8 cellular contexts compared by ENCODE assay signal in genomic region chr1:156126043-156126700, GRCh38. TPM values are rescaled to one million over a fixed set of nuclear protein-coding genes. Genes with fewer than 3 reads are reported as not detected.
DNase-seq lines count a peak whose midpoint lies in the region; ATAC-seq, FAIRE-seq and TF ChIP-seq lines count a peak whose summit lies in the region.

No MANE protein-coding gene starts in this region.

- H3K36me3 ChIP-seq in OCI-LY7 (ENCODE audit: insufficient read depth, low read length) (no peaks in the 10 kb centered on the region), parathyroid adenoma (ENCODE audit: control insufficient read depth, insufficient read depth, low read length) (no peaks in the 10 kb centered on the region)

- H3K4me2 ChIP-seq in OCI-LY7 (ENCODE audit: low read length): peak overlapping the region; percentile 66
- H3K4me2 ChIP-seq in parathyroid adenoma (ENCODE audit: low read length): peak overlapping the region; percentile 57

- no peaks in the 10 kb centered on the region for H4K20me1 ChIP-seq in OCI-LY7 (ENCODE audit: insufficient read depth, low read length)

- no peaks in the 10 kb centered on the region for H3K27me3 ChIP-seq in parathyroid adenoma (ENCODE audit: control insufficient read depth, insufficient read depth, low read length)

- H3K9ac ChIP-seq in parathyroid adenoma: no peak overlapping the region

- POLR2A ChIA-PET in OCI-LY7 (lab: Charles Lee): no interaction called here

- no peak for FAIRE-seq in GM12892 (lab: Jason Lieb, UNC)

- peak; percentile 31 for ATAC-seq in HG02642 (IDR thresholded peaks at IDR 0.05; ENCODE audit: poor library complexity, unreplicated experiment)

- peak overlapping the region; percentile 25 for H3K27ac ChIP-seq in OCI-LY7 (ENCODE audit: low read depth, low read length, poor library complexity, severe bottlenecking)
- H3K27ac ChIP-seq in parathyroid adenoma: peak overlapping the region; percentile 75

- no peaks in the 10 kb centered on the region for H3K9me2 ChIP-seq in OCI-LY7 (ENCODE audit: insufficient read depth, low read length)

- peak overlapping the region; percentile 70 for H3K4me3 ChIP-seq in OCI-LY7 (ENCODE audit: low read depth, low read length, poor library complexity, severe bottlenecking)
- H3K4me3 ChIP-seq in fibroblast of villous mesenchyme (ENCODE audit: low read depth, low read length): peak overlapping the region; percentile 27
- H3K4me3 ChIP-seq in parathyroid adenoma (ENCODE audit: low read depth, low read length): no peak overlapping the region

- TF ChIP-seq POLR2A in GM12892 (IDR thresholded peaks at IDR 0.05; ENCODE audit: low read depth, low read length): no peak; the same call in 1 of the 2 replicates

- H2AFZ ChIP-seq in OCI-LY7 (ENCODE audit: low read length) (peak overlapping the region; percentile 80), parathyroid adenoma (no peak overlapping the region)

- TF ChIP-seq CTCF in OCI-LY7 (conservative IDR thresholded peaks at IDR 0.05; ENCODE audit: low read length): peak; percentile 77
- TF ChIP-seq CTCF in fibroblast of villous mesenchyme (IDR thresholded peaks at IDR 0.05; ENCODE audit: insufficient read depth, low read depth, low read length): peak; percentile 58
- no peak for TF ChIP-seq CTCF in parathyroid adenoma (IDR thresholded peaks at IDR 0.05)

- intact Hi-C loops in OCI-LY7 (cut with micrococcal nuclease; ENCODE audit: unreplicated experiment): loop anchor here (10.0 kb wide), 1 partner anchor 319 kb away; no protein-coding TSS in a partner anchor

- DNase-seq in ELR (ENCODE audit: low read depth) (peak; percentile 98), OCI-LY7 (ENCODE audit: low spot score) (peak; percentile 76), fibroblast of villous mesenchyme (ENCODE audit: low read depth) (peak; percentile 97), cortex of kidney (lab: John Stamatoyannopoulos, UW) (no peak), GM12892 (ENCODE audit: insufficient read length) (no peak)
- DNase-seq in activated T-helper 9 cell treated with anti-CD3 and anti-CD28 coated beads, Interleukin-2, amount 50 U/mL, for 16 hours (ENCODE audit: low read depth): peak; percentile 48

- CTCF ChIA-PET in OCI-LY7 (lab: Charles Lee; ENCODE audit: unreplicated experiment): interaction anchor here (0.6 to 1.2 kb wide), 3 partner anchors 24 to 36 kb away, joined by 3 to 5 read pairs (median 3); no protein-coding TSS in a partner anchor

- peaks cover 31% of the 10 kb centered on the region for H3K4me1 ChIP-seq in OCI-LY7 (ENCODE audit: insufficient read depth, low read length, poor library complexity, severe bottlenecking)
- H3K4me1 ChIP-seq in parathyroid adenoma: peaks cover 16% of the 10 kb centered on the region

- H3K79me2 ChIP-seq in OCI-LY7 (ENCODE audit: insufficient read depth, low read depth, low read length) (no peaks in the 10 kb centered on the region), parathyroid adenoma (peaks cover 16% of the 10 kb centered on the region)

- no TSS peak for BruUV-seq in OCI-LY7 (replicated peaks; lab: Mats Ljungman, UMichigan)

- no peaks in the 10 kb centered on the region for H3K9me3 ChIP-seq in OCI-LY7 (ENCODE audit: low read length)
- no peaks in the 10 kb centered on the region for H3K9me3 ChIP-seq in parathyroid adenoma (ENCODE audit: control insufficient read depth, low read length)

RNA-seq across cellular contexts. Expression of gene LMNA, which starts 11.7 kb away (rescaled TPM):
- 12.9 and 14.3 TPM in 2 replicates for total RNA-seq in OCI-LY7 (2014; rRNA removed; shearing (Covaris generic))
- 5.0 and 6.5 TPM in 2 replicates for total RNA-seq in OCI-LY7 (2022)
- 694 and 1,059 TPM in 2 replicates for total RNA-seq in fibroblast of villous mesenchyme
- 109 TPM for polyA plus RNA-seq in GM12892 (2012; ENCODE audit: missing spikeins)

RNA-seq across cellular contexts. Expression of gene SEMA4A, which starts 27.2 kb away (rescaled TPM):
- 77.8 and 81.2 TPM in 2 replicates for total RNA-seq in OCI-LY7 (2014; rRNA removed; shearing (Covaris generic))
- total RNA-seq in OCI-LY7 (2022) (196 and 205 TPM in 2 replicates), fibroblast of villous mesenchyme (0.43 and 0.64 TPM in 2 replicates)
- 19.0 TPM for polyA plus RNA-seq in GM12892 (2012; ENCODE audit: missing spikeins)

RNA-seq across cellular contexts. Expression of gene MEX3A, which starts 43.9 kb away (rescaled TPM):
- 4.5 and 5.3 TPM in 2 replicates for total RNA-seq in OCI-LY7 (2014; rRNA removed; shearing (Covaris generic))
- total RNA-seq in OCI-LY7 (2022): 5.3 and 5.5 TPM in 2 replicates
- total RNA-seq in fibroblast of villous mesenchyme: 1.7 and 1.9 TPM in 2 replicates
- 2.3 TPM for polyA plus RNA-seq in GM12892 (2012; ENCODE audit: missing spikeins)

Comparison
In these comparisons a context has a peak if more than half of its experiments do, and no peak if none do; other contexts are left out.
1. DNase-seq: peak in ELR (single experiment), OCI-LY7 (single experiment), activated T-helper 9 cell treated with anti-CD3 and anti-CD28 coated beads, Interleukin-2, amount 50 U/mL, for 16 hours (single experiment) and fibroblast of villous mesenchyme (single experiment); none in cortex of kidney (single experiment) and GM12892 (single experiment).
2. RNA of gene LMNA, which starts 11.7 kb away (total RNA-seq): 694 to 1,059 TPM in fibroblast of villous mesenchyme; 5.0 to 14.3 TPM in OCI-LY7; every median in the first group is over 10 times any median in the second.
3. RNA of gene SEMA4A, which starts 27.2 kb away (total RNA-seq): 77.8 to 205 TPM in OCI-LY7; 0.43 to 0.64 TPM in fibroblast of villous mesenchyme; every median in the first group is over 10 times any median in the second.